Comparison of ENCODE assay signal across 8 cellular contexts in genomic region chrX:39821011-39821708, GRCh38.
A peak's percentile ranks its signal among the peaks of the same experiment; 100 is the strongest.
DNase-seq lines count a peak whose midpoint lies in the region; ATAC-seq and TF ChIP-seq lines count a peak whose summit lies in the region.

No MANE protein-coding gene starts in this region.

- no peak overlapping the region for H3K14ac ChIP-seq in IMR-90 (replicated peaks; ENCODE audit: low read depth, low read length)

- H3K27me3 Mint-ChIP-seq in activated naive CD4-positive, alpha-beta T cell treated with anti-CD3 and anti-CD28 coated beads for 36 hours (ENCODE audit: low read depth) = peaks cover 11% of the 10 kb centered on the region
- H3K27me3 Mint-ChIP-seq in activated T-helper 1 cell treated with anti-CD3 and anti-CD28 coated beads, Interleukin-12 subunit alpha, Interleukin-12 subunit beta, Interleukin-2, Interleukin-4 antibody, amounts not matched to agents 30 ng/mL and 10 ng/mL and 1 ng/mL, durations not matched to agents 14 hours and 24 hours and 36 hours (ENCODE audit: insufficient read depth) = peaks cover 2% of the 10 kb centered on the region

- in situ Hi-C loops in IMR-90 (cut with MboI; ENCODE audit: low sequenced_read_pairs) = no loop called here

- H2BK120ac ChIP-seq in IMR-90 (ENCODE audit: low read depth, low read length) = no peak overlapping the region

- no peaks in the 10 kb centered on the region for H4K20me1 ChIP-seq in IMR-90 (ENCODE audit: insufficient read depth, low read length)

- H3K4me2 ChIP-seq in IMR-90 (ENCODE audit: low read depth, low read length) = peak overlapping the region; percentile 30; the same call in 1 of the 2 replicates

- H3K4me1 ChIP-seq in BE2C = peaks cover 22% of the 10 kb centered on the region
- H3K4me1 ChIP-seq in IMR-90 (ENCODE audit: control insufficient read depth, insufficient read depth, low read length) = no peaks in the 10 kb centered on the region; the same call in 1 of the 2 replicates

- ATAC-seq in IMR-90 (ENCODE audit: low read depth) (peak; percentile 63), GM19328 (IDR thresholded peaks at IDR 0.05; ENCODE audit: unreplicated experiment) (no peak)
- peak; percentile 57 for ATAC-seq in stimulated activated effector memory CD8-positive, alpha-beta T cell treated with anti-CD3 and anti-CD28 coated beads, Interleukin-12 subunit alpha, Interleukin-12 subunit beta, amount 100 ng/mL, for 72 hours

- DNase-seq in BE2C (peak; percentile 69), IMR-90 (peak; percentile 17), iPS-NIHi11 (ENCODE audit: low spot score) (peak; percentile 76), NAMALWA (ENCODE audit: low spot score) (no peak)
- DNase-seq in activated naive CD4-positive, alpha-beta T cell treated with anti-CD3 and anti-CD28 coated beads for 36 hours = peak; percentile 33
- DNase-seq in stimulated activated effector memory CD8-positive, alpha-beta T cell treated with anti-CD3 and anti-CD28 coated beads, Interleukin-12 subunit alpha, Interleukin-12 subunit beta, amount 100 ng/mL, for 72 hours (ENCODE audit: low spot score in 2 of 2) = peak in 1 of 2 donors; percentile 49
- no peak for DNase-seq in activated T-helper 1 cell treated with anti-CD3 and anti-CD28 coated beads, Interleukin-12 subunit alpha, Interleukin-12 subunit beta, Interleukin-2, Interleukin-4 antibody, amounts not matched to agents 30 ng/mL and 10 ng/mL and 1 ng/mL, durations not matched to agents 14 hours and 24 hours and 36 hours (ENCODE audit: low spot score)

- H3K27me3 ChIP-seq in BE2C (no peaks in the 10 kb centered on the region), IMR-90 (ENCODE audit: control insufficient read depth, insufficient read depth, low read length) (peaks cover 13% of the 10 kb centered on the region; the same call in 1 of the 2 replicates)

- no peaks in the 10 kb centered on the region for H3K36me3 ChIP-seq in BE2C
- no peaks in the 10 kb centered on the region for H3K36me3 ChIP-seq in IMR-90 (ENCODE audit: control insufficient read depth, insufficient read depth, low read length)

- H3K4me3 Mint-ChIP-seq in activated naive CD4-positive, alpha-beta T cell treated with anti-CD3 and anti-CD28 coated beads for 36 hours = peak overlapping the region; percentile 49
- peak overlapping the region; percentile 68 for H3K4me3 Mint-ChIP-seq in stimulated activated effector memory CD8-positive, alpha-beta T cell treated with anti-CD3 and anti-CD28 coated beads, Interleukin-12 subunit alpha, Interleukin-12 subunit beta, amount 100 ng/mL, for 72 hours
- H3K4me3 Mint-ChIP-seq in activated T-helper 1 cell treated with anti-CD3 and anti-CD28 coated beads, Interleukin-12 subunit alpha, Interleukin-12 subunit beta, Interleukin-2, Interleukin-4 antibody, amounts not matched to agents 30 ng/mL and 10 ng/mL and 1 ng/mL, durations not matched to agents 14 hours and 24 hours and 36 hours = no peak overlapping the region

- no peak overlapping the region for H3K4ac ChIP-seq in IMR-90 (ENCODE audit: low read depth, low read length)

- BruUV-seq in IMR-90 (replicated peaks; lab: Mats Ljungman, UMichigan) = no TSS peak

- no peak overlapping the region for H2AK5ac ChIP-seq in IMR-90 (ENCODE audit: low read depth, low read length)

- no peak overlapping the region for H2BK5ac ChIP-seq in IMR-90 (ENCODE audit: low read depth, low read length, poor library complexity, severe bottlenecking)

- dilution Hi-C loops in IMR-90 (cut with HindIII; ENCODE audit: low sequenced_read_pairs, unreplicated experiment) = no loop called here

- H3K79me1 ChIP-seq in IMR-90 (ENCODE audit: low read depth in 1 of 2, low read length in 2 of 2) = no peaks in the 10 kb centered on the region

- POLR2A ChIA-PET in IMR-90 (lab: Charles Lee; ENCODE audit: unreplicated experiment) = no interaction called here

- intact Hi-C loops in IMR-90 (cut with micrococcal nuclease) = no loop called here
- intact Hi-C loops in activated naive CD4-positive, alpha-beta T cell treated with anti-CD3 and anti-CD28 coated beads for 36 hours (cut with micrococcal nuclease) = no loop called here
- intact Hi-C loops in activated T-helper 1 cell treated with anti-CD3 and anti-CD28 coated beads, Interleukin-12 subunit alpha, Interleukin-12 subunit beta, Interleukin-2, Interleukin-4 antibody, amounts not matched to agents 30 ng/mL and 10 ng/mL and 1 ng/mL, durations not matched to agents 14 hours and 24 hours and 36 hours (cut with micrococcal nuclease) = no loop called here

- TF ChIP-seq RAD21 in IMR-90 (IDR thresholded peaks at IDR 0.05; ENCODE audit: low read length) = no peak

- no peak overlapping the region for H4K91ac ChIP-seq in IMR-90 (ENCODE audit: insufficient read depth, low read depth, low read length)

- no peak overlapping the region for H4K5ac ChIP-seq in IMR-90 (ENCODE audit: low read depth, low read length)

- no peak overlapping the region for H3K56ac ChIP-seq in IMR-90 (ENCODE audit: extremely low read depth, insufficient read depth, low read length)

- no peak overlapping the region for H2AK9ac ChIP-seq in IMR-90 (replicated peaks; ENCODE audit: low read depth, low read length, poor library complexity)

- CTCF ChIA-PET in IMR-90 (lab: Yijun Ruan, JAX) = no interaction called here
- CTCF ChIA-PET in activated naive CD4-positive, alpha-beta T cell treated with anti-CD3 and anti-CD28 coated beads for 36 hours (lab: Charles Lee) = no interaction called here

- peak overlapping the region; percentile 82 for H2AFZ ChIP-seq in IMR-90 (replicated peaks; ENCODE audit: low read length, poor library complexity)

- H3K27ac Mint-ChIP-seq in activated naive CD4-positive, alpha-beta T cell treated with anti-CD3 and anti-CD28 coated beads for 36 hours = no peak overlapping the region
- H3K27ac Mint-ChIP-seq in stimulated activated effector memory CD8-positive, alpha-beta T cell treated with anti-CD3 and anti-CD28 coated beads, Interleukin-12 subunit alpha, Interleukin-12 subunit beta, amount 100 ng/mL, for 72 hours = no peak overlapping the region
- no peak overlapping the region for H3K27ac Mint-ChIP-seq in activated T-helper 1 cell treated with anti-CD3 and anti-CD28 coated beads, Interleukin-12 subunit alpha, Interleukin-12 subunit beta, Interleukin-2, Interleukin-4 antibody, amounts not matched to agents 30 ng/mL and 10 ng/mL and 1 ng/mL, durations not matched to agents 14 hours and 24 hours and 36 hours

- no peak overlapping the region for H3K18ac ChIP-seq in IMR-90 (ENCODE audit: low read depth, low read length)

- no peak overlapping the region for H2BK20ac ChIP-seq in IMR-90 (ENCODE audit: low read depth, low read length)

- no peak overlapping the region for H3K23ac ChIP-seq in IMR-90 (ENCODE audit: low read depth, low read length)

- no peak overlapping the region for H2BK15ac ChIP-seq in IMR-90 (ENCODE audit: low read depth, low read length)

- H3K9me3 Mint-ChIP-seq in activated naive CD4-positive, alpha-beta T cell treated with anti-CD3 and anti-CD28 coated beads for 36 hours = peaks cover 5% of the 10 kb centered on the region
- H3K9me3 Mint-ChIP-seq in stimulated activated effector memory CD8-positive, alpha-beta T cell treated with anti-CD3 and anti-CD28 coated beads, Interleukin-12 subunit alpha, Interleukin-12 subunit beta, amount 100 ng/mL, for 72 hours = no peaks in the 10 kb centered on the region
- peaks cover 9% of the 10 kb centered on the region for H3K9me3 Mint-ChIP-seq in activated T-helper 1 cell treated with anti-CD3 and anti-CD28 coated beads, Interleukin-12 subunit alpha, Interleukin-12 subunit beta, Interleukin-2, Interleukin-4 antibody, amounts not matched to agents 30 ng/mL and 10 ng/mL and 1 ng/mL, durations not matched to agents 14 hours and 24 hours and 36 hours

- peaks cover 20% of the 10 kb centered on the region for H3K4me1 Mint-ChIP-seq in activated naive CD4-positive, alpha-beta T cell treated with anti-CD3 and anti-CD28 coated beads for 36 hours (ENCODE audit: low read depth)
- peaks cover 25% of the 10 kb centered on the region for H3K4me1 Mint-ChIP-seq in stimulated activated effector memory CD8-positive, alpha-beta T cell treated with anti-CD3 and anti-CD28 coated beads, Interleukin-12 subunit alpha, Interleukin-12 subunit beta, amount 100 ng/mL, for 72 hours
- H3K4me1 Mint-ChIP-seq in activated T-helper 1 cell treated with anti-CD3 and anti-CD28 coated beads, Interleukin-12 subunit alpha, Interleukin-12 subunit beta, Interleukin-2, Interleukin-4 antibody, amounts not matched to agents 30 ng/mL and 10 ng/mL and 1 ng/mL, durations not matched to agents 14 hours and 24 hours and 36 hours (ENCODE audit: low read depth) = peaks cover 31% of the 10 kb centered on the region

- H3K9me3 ChIP-seq in BE2C (no peaks in the 10 kb centered on the region), IMR-90 (ENCODE audit: control insufficient read depth, insufficient read depth, low read length) (peaks cover 7% of the 10 kb centered on the region; the same call in 1 of the 2 replicates)

- TF ChIP-seq POLR2A in IMR-90 (IDR thresholded peaks at IDR 0.05; ENCODE audit: low read depth, low read length) = no peak

- no peak overlapping the region for H3K27ac ChIP-seq in IMR-90 (ENCODE audit: insufficient read depth, low read length)

- H3K4me3 ChIP-seq in BE2C (ENCODE audit: low read depth, low read length) (peak overlapping the region; percentile 45), IMR-90 (ENCODE audit: insufficient read depth, low read depth, low read length) (peak overlapping the region; percentile 44)

- no peaks in the 10 kb centered on the region for H3K36me3 Mint-ChIP-seq in activated naive CD4-positive, alpha-beta T cell treated with anti-CD3 and anti-CD28 coated beads for 36 hours (ENCODE audit: low read depth)
- H3K36me3 Mint-ChIP-seq in stimulated activated effector memory CD8-positive, alpha-beta T cell treated with anti-CD3 and anti-CD28 coated beads, Interleukin-12 subunit alpha, Interleukin-12 subunit beta, amount 100 ng/mL, for 72 hours = no peaks in the 10 kb centered on the region
- H3K36me3 Mint-ChIP-seq in activated T-helper 1 cell treated with anti-CD3 and anti-CD28 coated beads, Interleukin-12 subunit alpha, Interleukin-12 subunit beta, Interleukin-2, Interleukin-4 antibody, amounts not matched to agents 30 ng/mL and 10 ng/mL and 1 ng/mL, durations not matched to agents 14 hours and 24 hours and 36 hours (ENCODE audit: low read depth) = peaks cover 10% of the 10 kb centered on the region

- TF ChIP-seq CTCF in BE2C (IDR thresholded peaks at IDR 0.05; ENCODE audit: low read depth, low read length) (no peak), IMR-90 (conservative IDR thresholded peaks at IDR 0.05; ENCODE audit: low read depth, low read length) (no peak)

- H4K8ac ChIP-seq in IMR-90 (ENCODE audit: low read depth in 2 of 2, low read length in 2 of 2) = no peak overlapping the region

- 18% methylated on average over 27 of the region's 88 CpGs; no CpG with 5 or more reads in 1 of the 2 experiments for WGBS in IMR-90 (ENCODE audit: extremely low coverage in 2 of 2, insufficient read length in 1 of 2), 2 experiments

- H3K9ac ChIP-seq in IMR-90 (ENCODE audit: low read depth, low read length) = no peak overlapping the region

- H3K9me1 ChIP-seq in IMR-90 (ENCODE audit: insufficient read depth, low read length) = no peaks in the 10 kb centered on the region

TF ChIP-seq in IMR-90, 13 proteins besides CTCF, POLR2A, EP300 and RAD21:
- no peak for TF ChIP-seq RFX5 (IDR thresholded peaks at IDR 0.05; ENCODE audit: low read depth, low read length)
- 0 out of 2 replicates have a peak, but pooled peaks have one; percentile 38 for TF ChIP-seq MAFK (IDR thresholded peaks at IDR 0.05; ENCODE audit: low read depth, low read length)

Comparison
In these comparisons a context has a peak if more than half of its experiments do, and no peak if none do; other contexts are left out.
1. DNase-seq: peak in BE2C (single experiment), IMR-90 (single experiment), activated naive CD4-positive, alpha-beta T cell treated with anti-CD3 and anti-CD28 coated beads for 36 hours (single experiment) and iPS-NIHi11 (single experiment); none in activated T-helper 1 cell treated with anti-CD3 and anti-CD28 coated beads, Interleukin-12 subunit alpha, Interleukin-12 subunit beta, Interleukin-2, Interleukin-4 antibody, amounts not matched to agents 30 ng/mL and 10 ng/mL and 1 ng/mL, durations not matched to agents 14 hours and 24 hours and 36 hours (single experiment) and NAMALWA (single experiment).